8 cellular contexts compared by ENCODE assay signal in genomic region chr1:54376085-54377039, GRCh38. TPM values are rescaled to one million over a fixed set of nuclear protein-coding genes. Genes with fewer than 3 reads are reported as not detected.
DNase-seq lines count a peak whose midpoint lies in the region; ATAC-seq, FAIRE-seq and TF ChIP-seq lines count a peak whose summit lies in the region.

No MANE protein-coding gene starts in this region.

- DNase-seq in GM10248 (ENCODE audit: extremely low spot score): peak; percentile 76
- DNase-seq in K562 (ENCODE audit: extremely low read depth in 1 of 4, low spot score in 3 of 4): peak; percentile 81 to 85 (median 82)
- peak; percentile 26 to 56 for DNase-seq in stimulated activated naive CD8-positive, alpha-beta T cell treated with anti-CD3 and anti-CD28 coated beads, Interleukin-15, amount 100 ng/mL, for 72 hours
- no peak for DNase-seq in NCI-H2196 (lab: John Stamatoyannopoulos, UW; ENCODE audit: unreplicated experiment)
- DNase-seq in tibial artery: no peak
- DNase-seq in lower leg skin (ENCODE audit: low spot score in 2 of 2): no peak

- peak overlapping the region; percentile 81 for H3K4me2 ChIP-seq in K562 (ENCODE audit: insufficient read depth, low read length)

- ATAC-seq in GM19452 (IDR thresholded peaks at IDR 0.05; ENCODE audit: unreplicated experiment): peak; percentile 45
- peak; percentile 72 for ATAC-seq in HG03439 (IDR thresholded peaks at IDR 0.05; ENCODE audit: unreplicated experiment)
- ATAC-seq in K562: peak; percentile 74
- peak; percentile 73 for ATAC-seq in stimulated activated naive CD8-positive, alpha-beta T cell treated with anti-CD3 and anti-CD28 coated beads, Interleukin-15, amount 100 ng/mL, for 72 hours

- POLR2A ChIA-PET in GM10248 (lab: Yijun Ruan, JAX) (no interaction called here), K562 (lab: Yijun Ruan, JAX) (interaction anchor here (0.6 to 1.0 kb wide), 7 partner anchors 12 to 253 kb away, joined by 3 to 6 read pairs (median 3); no protein-coding TSS in a partner anchor)

- peak overlapping the region; percentile 42 to 71 for H3K4me3 Mint-ChIP-seq in stimulated activated naive CD8-positive, alpha-beta T cell treated with anti-CD3 and anti-CD28 coated beads, Interleukin-15, amount 100 ng/mL, for 72 hours

- TF ChIP-seq CTCF in GM10248 (IDR thresholded peaks at IDR 0.05; ENCODE audit: control extremely low read depth, extremely low read depth, low read depth, missing control alignments): no peak
- TF ChIP-seq CTCF in K562 (IDR thresholded peaks at IDR 0.05 in 2 of 3, conservative IDR thresholded peaks at IDR 0.05 in 1 of 3; ENCODE audit: insufficient read depth in 2 of 3, low read depth in 1 of 3, low read length in 3 of 3): no peak
- no peak for TF ChIP-seq CTCF in tibial artery (IDR thresholded peaks at IDR 0.05)
- no peak for TF ChIP-seq CTCF in lower leg skin (IDR thresholded peaks at IDR 0.05)

- no peak for TF ChIP-seq EP300 in K562 (IDR thresholded peaks at IDR 0.05; ENCODE audit: low read length)

- FAIRE-seq in K562 (lab: Jason Lieb, UNC): peak; percentile 40

- no peak for TF ChIP-seq RAD21 in K562 (CRISPR knock-in tag; conservative IDR thresholded peaks at IDR 0.05 in 1 of 2, IDR thresholded peaks at IDR 0.05 in 1 of 2)

- H3K9me3 Mint-ChIP-seq in stimulated activated naive CD8-positive, alpha-beta T cell treated with anti-CD3 and anti-CD28 coated beads, Interleukin-15, amount 100 ng/mL, for 72 hours: no peaks in the 10 kb centered on the region

- H2AFZ ChIP-seq in K562 (ENCODE audit: low read depth, low read length): peak overlapping the region; percentile 57

- 22% methylated on average over 10 of the region's 10 CpGs for WGBS in K562 (ENCODE audit: insufficient coverage, low coverage, missing lambda C conversion rate)
- 84% methylated on average over 10 of the region's 10 CpGs for WGBS in lower leg skin, 2 donors

- CTCF ChIA-PET in GM10248 (lab: Yijun Ruan, JAX): interaction anchor here (1.6 to 1.8 kb wide), 2 partner anchors 8 to 10 kb away, joined by 4 read pairs; no protein-coding TSS in a partner anchor
- CTCF ChIA-PET in K562 (lab: Yijun Ruan, JAX; ENCODE audit: low intra/inter-chr PET ratio): no interaction called here

- H3K27me3 ChIP-seq in K562 (ENCODE audit: control insufficient read depth in 2 of 2, insufficient read depth in 2 of 2, low read length in 2 of 2): no peaks in the 10 kb centered on the region
- no peaks in the 10 kb centered on the region for H3K27me3 ChIP-seq in tibial artery

- in situ Hi-C loops in K562 (cut with MboI): no loop called here

- peak overlapping the region; percentile 2; the same call in 1 of the 2 replicates for H3K4me3 ChIP-seq in K562
- no peak overlapping the region for H3K4me3 ChIP-seq in tibial artery
- H3K4me3 ChIP-seq in lower leg skin (ENCODE audit: low read depth, poor library complexity, severe bottlenecking): no peak overlapping the region

- no peaks in the 10 kb centered on the region for H3K9me3 ChIP-seq in K562 (replicated peaks; ENCODE audit: control insufficient read depth, insufficient read depth, low read depth, low read length)
- no peaks in the 10 kb centered on the region for H3K9me3 ChIP-seq in tibial artery

- no TSS peak for BruUV-seq in K562 (replicated peaks; lab: Mats Ljungman, UMichigan)

- peaks cover 97% of the 10 kb centered on the region for H3K79me2 ChIP-seq in K562 (ENCODE audit: control insufficient read depth, insufficient read depth, low read length)

- peak overlapping the region; percentile 72 to 86 for H3K9ac ChIP-seq in K562 (ENCODE audit: insufficient read depth in 1 of 2, low read depth in 2 of 2, low read length in 2 of 2)

- TF ChIP-seq POLR2A in K562 (conservative IDR thresholded peaks at IDR 0.05): no peak
- no peak for TF ChIP-seq POLR2A in lower leg skin (IDR thresholded peaks at IDR 0.05)

- H3K27me3 Mint-ChIP-seq in stimulated activated naive CD8-positive, alpha-beta T cell treated with anti-CD3 and anti-CD28 coated beads, Interleukin-15, amount 100 ng/mL, for 72 hours: no peaks in the 10 kb centered on the region

- H4K20me1 ChIP-seq in K562 (replicated peaks; ENCODE audit: control insufficient read depth, insufficient read depth, low read length): peaks cover 28% of the 10 kb centered on the region

- H3K27ac Mint-ChIP-seq in stimulated activated naive CD8-positive, alpha-beta T cell treated with anti-CD3 and anti-CD28 coated beads, Interleukin-15, amount 100 ng/mL, for 72 hours: peak overlapping the region in 1 of 2 donors; percentile 14

- H3K36me3 ChIP-seq in K562 (ENCODE audit: control insufficient read depth, insufficient read depth, low read length) (peaks cover 54% of the 10 kb centered on the region; the same call in 2 of the 3 replicates), tibial artery (peaks cover 0 to 16% (median 10%) of the 10 kb centered on the region in 3 donors)

- intact Hi-C loops in K562 (cut with micrococcal nuclease) (no loop called here), tibial artery (cut with DNase I; ENCODE audit: low total_unique reads) (no loop called here), lower leg skin (cut with DNase I; ENCODE audit: low total_unique reads) (no loop called here)

- peaks cover 53 to 77% of the 10 kb centered on the region in 2 experiments for H3K4me1 ChIP-seq in K562 (replicated peaks in 1 of 2; ENCODE audit: control insufficient read depth in 2 of 2, insufficient read depth in 2 of 2, low read length in 2 of 2)
- peaks cover 5 to 82% (median 46%) of the 10 kb centered on the region in 4 donors for H3K4me1 ChIP-seq in tibial artery

- peaks cover 100% of the 10 kb centered on the region for H3K4me1 Mint-ChIP-seq in stimulated activated naive CD8-positive, alpha-beta T cell treated with anti-CD3 and anti-CD28 coated beads, Interleukin-15, amount 100 ng/mL, for 72 hours

- H3K27ac ChIP-seq in K562 (ENCODE audit: extremely low read depth, low read depth, low read length) (peak overlapping the region; percentile 91), tibial artery (no peak overlapping the region)

- H3K9me1 ChIP-seq in K562 (ENCODE audit: control insufficient read depth, insufficient read depth, low read length): peaks cover 4% of the 10 kb centered on the region

TF ChIP-seq in K562, 482 proteins besides CTCF, POLR2A, EP300 and RAD21 (continues in another document):
- TF ChIP-seq ZNF253 (CRISPR knock-in tag; conservative IDR thresholded peaks at IDR 0.05): no peak
- TF ChIP-seq SPI1 (IDR thresholded peaks at IDR 0.05; ENCODE audit: borderline replicate concordance, low read depth, low read length): no peak
- TF ChIP-seq ZC3H4 (CRISPR knock-in tag; IDR thresholded peaks at IDR 0.05; ENCODE audit: borderline replicate concordance): no peak
- TF ChIP-seq NFE2L1 (tag; IDR thresholded peaks at IDR 0.05; ENCODE audit: borderline replicate concordance, low read depth): no peak
- no peak for TF ChIP-seq CBX2 (IDR thresholded peaks at IDR 0.05; ENCODE audit: insufficient read depth, low read length, poor library complexity, severe bottlenecking)
- no peak for TF ChIP-seq KLF6 (CRISPR knock-in tag; IDR thresholded peaks at IDR 0.05; ENCODE audit: borderline replicate concordance)
- no peak for TF ChIP-seq TAF7 (tag; IDR thresholded peaks at IDR 0.05)
- TF ChIP-seq ZBED1 (IDR thresholded peaks at IDR 0.05): no peak
- no peak for TF ChIP-seq HOMEZ (CRISPR knock-in tag; IDR thresholded peaks at IDR 0.05)
- no peak for TF ChIP-seq SMARCE1 (IDR thresholded peaks at IDR 0.05)
- no peak for TF ChIP-seq NCOR1 (IDR thresholded peaks at IDR 0.05)
- no peak for TF ChIP-seq MEF2A (IDR thresholded peaks at IDR 0.05; ENCODE audit: control insufficient read depth, low read depth, low read length)
- TF ChIP-seq LARP7 (IDR thresholded peaks at IDR 0.05): no peak
- no peak for TF ChIP-seq ZNF780A (CRISPR knock-in tag; IDR thresholded peaks at IDR 0.05)
- TF ChIP-seq ID3 (CRISPR knock-in tag; IDR thresholded peaks at IDR 0.05): no peak
- TF ChIP-seq ID3 (tag; IDR thresholded peaks at IDR 0.05): no peak

RNA-seq across cellular contexts. Expression of gene SSBP3, which starts 29.8 kb away (rescaled TPM):
- total RNA-seq in K562 (2011; cell fraction: chromatin; rRNA removed; ENCODE audit: low replicate concordance): 55.7 and 82.4 TPM in 2 replicates
- 34.6 and 49.5 TPM in 2 replicates for total RNA-seq in K562 (2011; cell fraction: nucleolus; rRNA removed)
- total RNA-seq in K562 (2011; cell fraction: nucleoplasm; rRNA removed): 48.8 and 81.9 TPM in 2 replicates
- total RNA-seq in K562 (2014; rRNA removed): 23.8 and 36.9 TPM in 2 replicates
- 33.8 and 44.0 TPM in 2 replicates for total RNA-seq in K562 (2014; rRNA removed; fragmentation: Illumina TruSeq; extraction: Trizol)
- total RNA-seq in K562 (2015; rRNA removed; fragmentation: Illumina TruSeq; extraction: Trizol): 39.8 and 45.1 TPM in 2 replicates
- total RNA-seq in K562 (2021): 102 and 106 TPM in 2 replicates
- 17.6 and 43.9 TPM in 2 replicates for polyA plus RNA-seq in K562 (2011; rRNA removed)
- polyA plus RNA-seq in K562 (2011; cell fraction: cytosol; rRNA removed): 18.4 and 40.7 TPM in 2 replicates
- polyA plus RNA-seq in K562 (2011; cell fraction: nucleus; rRNA removed): 39.0 and 40.4 TPM in 2 replicates
- polyA plus RNA-seq in K562 (2012): 79.9 and 107 TPM in 2 replicates
- 107 and 108 TPM in 2 replicates for polyA plus RNA-seq in K562 (2014; fragmentation: Illumina TruSeq; extraction: Trizol)
- 1 to 10 TPM; 8.7 TPM for polyA plus RNA-seq in K562 (2014; fragmentation: Nextera tagmentation; extraction: Ambion mirVana)
- 51.4 and 68.8 TPM in 2 replicates for polyA plus RNA-seq in K562 (2014; rRNA removed)
- 13.2 and 17.4 TPM in 2 replicates for polyA minus RNA-seq in K562 (2011; rRNA and poly(A)+ RNA removed)
- polyA minus RNA-seq in K562 (2011; cell fraction: cytosol; rRNA and poly(A)+ RNA removed): 21.6 and 33.8 TPM in 2 replicates
- 9.7 and 14.1 TPM in 2 replicates for polyA minus RNA-seq in K562 (2011; cell fraction: nucleus; rRNA and poly(A)+ RNA removed)
- total RNA-seq in lower leg skin: 10 to 100 TPM; 19.3 to 40.5 (median 31.3) TPM

Comparison
In these comparisons a context has a peak if more than half of its experiments do, and no peak if none do; other contexts are left out.
1. DNase-seq: peak in GM10248 (single experiment), K562 (4 of 4) and stimulated activated naive CD8-positive, alpha-beta T cell treated with anti-CD3 and anti-CD28 coated beads, Interleukin-15, amount 100 ng/mL, for 72 hours (2 of 2); none in NCI-H2196 (single experiment), tibial artery (0 of 2) and lower leg skin (0 of 2).
2. Peak in every context shown above with its lines, with median percentiles within 50 percentile points of each other: ATAC-seq.